In the genomic region with DNA sequence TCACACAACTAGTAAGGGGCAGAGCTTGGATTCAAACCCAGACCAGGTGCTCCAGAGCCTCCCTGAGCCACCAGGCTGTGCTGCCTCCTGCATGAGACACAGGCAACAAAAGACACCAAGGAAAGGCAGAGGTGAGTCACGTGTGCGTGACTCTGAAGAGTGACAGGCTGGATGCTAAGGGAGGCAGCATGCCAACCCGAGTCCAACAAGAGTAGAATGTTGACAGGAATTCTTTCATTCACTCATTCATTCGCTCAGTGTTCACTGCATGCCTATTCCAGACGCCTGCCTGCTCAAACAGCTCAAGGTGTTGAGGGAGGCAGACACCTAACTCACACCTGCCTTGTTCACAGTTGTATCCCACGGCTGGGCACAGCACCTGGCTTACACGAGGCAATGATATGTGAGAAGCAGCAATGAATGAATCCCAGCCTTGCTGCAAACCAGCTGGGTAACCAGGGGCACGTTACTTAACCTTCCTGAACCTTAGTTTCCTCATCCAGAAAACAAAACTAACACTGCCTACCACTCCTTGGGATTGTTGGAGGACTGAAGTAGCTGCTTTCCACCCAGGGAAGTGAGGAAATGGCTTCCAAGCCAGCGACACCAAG, we compare ENCODE assay signal across 9 cellular contexts.
DNase-seq lines count a peak whose midpoint lies in the region; ATAC-seq and TF ChIP-seq lines count a peak whose summit lies in the region.
"Had no signal": no experiment of that assay in that cellular context is flagged by ENCODE, and none has a peak within 500 bp of the region (broad histone marks: within the 10 kb centered on the region; RNA-seq: fewer than 3 reads in every experiment).

No MANE protein-coding gene starts in this region.

- peaks cover 3% of the 10 kb centered on the region for H3K79me2 ChIP-seq in parathyroid adenoma

- no peaks in the 10 kb centered on the region for H3K9me3 ChIP-seq in parathyroid adenoma (ENCODE audit: control insufficient read depth, low read length)

- TF ChIP-seq CTCF in HL-60 (IDR thresholded peaks at IDR 0.05; ENCODE audit: insufficient read depth, low read length) (no peak), dorsolateral prefrontal cortex (IDR thresholded peaks at IDR 0.05 in 54 of 56, conservative IDR thresholded peaks at IDR 0.05 in 2 of 56; ENCODE audit: low read depth in 1 of 56, partially characterized antibody in 56 of 56) (no peak), parathyroid adenoma (IDR thresholded peaks at IDR 0.05) (no peak)

- intact Hi-C loops in dorsolateral prefrontal cortex (cut with DNase I) = no loop called here

- H3K4me2 ChIP-seq in parathyroid adenoma (ENCODE audit: low read length) = no peak overlapping the region
- H3K4me2 ChIP-seq: KMS-11 had no signal

- DNase-seq in ELF-1 (ENCODE audit: low read depth, low spot score) (peak; percentile 29), HL-60 (ENCODE audit: low read depth in 1 of 2, low spot score in 1 of 2) (no peak), dorsolateral prefrontal cortex (no peak), LoVo (ENCODE audit: low spot score) (no peak)

- no peaks in the 10 kb centered on the region for H3K27me3 ChIP-seq in HL-60 (ENCODE audit: insufficient read depth, poor library complexity, severe bottlenecking)
- no peaks in the 10 kb centered on the region for H3K27me3 ChIP-seq in dorsolateral prefrontal cortex
- H3K27me3 ChIP-seq in parathyroid adenoma (ENCODE audit: control insufficient read depth, insufficient read depth, low read length) = no peaks in the 10 kb centered on the region

- no peak overlapping the region for H2AFZ ChIP-seq in parathyroid adenoma

- H3K27ac ChIP-seq in HL-60 (replicated peaks) = peak overlapping the region; percentile 67
- H3K27ac ChIP-seq in dorsolateral prefrontal cortex = peak overlapping the region in 45 of 59 donors; percentile 1 to 96 (median 65)
- peak overlapping the region; percentile 84 for H3K27ac ChIP-seq in parathyroid adenoma
- H3K27ac ChIP-seq: KMS-11 had no signal

- H3K36me3 ChIP-seq in parathyroid adenoma (ENCODE audit: control insufficient read depth, insufficient read depth, low read length) = no peaks in the 10 kb centered on the region

- H3K4me3 ChIP-seq in HL-60 (replicated peaks; ENCODE audit: insufficient read depth, low read length) (no peak overlapping the region), dorsolateral prefrontal cortex (no peak overlapping the region), parathyroid adenoma (ENCODE audit: low read depth, low read length) (no peak overlapping the region)

- no peak overlapping the region for H3K9ac ChIP-seq in parathyroid adenoma
- H3K9ac ChIP-seq: KMS-11 had no signal

- H3K4me1 ChIP-seq in parathyroid adenoma = peaks cover under 1% of the 10 kb centered on the region

- ATAC-seq in GM19351 (IDR thresholded peaks at IDR 0.05; ENCODE audit: unreplicated experiment) (no peak), HG02884 (IDR thresholded peaks at IDR 0.05; ENCODE audit: unreplicated experiment) (no peak), GM19463 (IDR thresholded peaks at IDR 0.05; ENCODE audit: unreplicated experiment) (no peak)
